In genomic region chr4:103032575-103032974, GRCh38 we compare ENCODE assay signal across 8 cellular contexts. TPM values are rescaled to one million over a fixed set of nuclear protein-coding genes. Genes with fewer than 3 reads are reported as not detected.
A peak's percentile ranks its signal among the peaks of the same experiment; 100 is the strongest.
DNase-seq lines count a peak whose midpoint lies in the region; TF ChIP-seq lines count a peak whose summit lies in the region.

No MANE protein-coding gene starts in this region.

- H3K27me3 ChIP-seq in fibroblast of lung (ENCODE audit: control insufficient read depth, insufficient read depth, low read length): no peaks in the 10 kb centered on the region

- no peaks in the 10 kb centered on the region for H3K4me1 ChIP-seq in fibroblast of lung (ENCODE audit: control insufficient read depth, extremely low read depth, insufficient read depth, low read length)

- DNase-seq in NCI-H345 (lab: John Stamatoyannopoulos, UW): peak; percentile 4
- no peak for DNase-seq in NCI-H345 treated with DMSO at 0.1 percent for 48 hours (lab: John Stamatoyannopoulos, UW; ENCODE audit: unreplicated experiment)
- peak; percentile 37 for DNase-seq in H4 (ENCODE audit: low spot score)
- DNase-seq in NOMO-1 treated with dmso at 0.1 percent for 144 hours (lab: John Stamatoyannopoulos, UW; ENCODE audit: unreplicated experiment): peak; percentile 25
- DNase-seq in fibroblast of lung (ENCODE audit: low read depth in 2 of 2): peak; percentile 13 to 22
- no peak for DNase-seq in ureter (ENCODE audit: low spot score)
- DNase-seq in immature natural killer cell: no peak
- no peak for DNase-seq in activated gamma-delta T cell (lab: John Stamatoyannopoulos, UW)

- no peak overlapping the region for H3K4me3 Mint-ChIP-seq in immature natural killer cell

- no peak overlapping the region for H3K4me2 ChIP-seq in fibroblast of lung (ENCODE audit: extremely low read depth, insufficient read depth, low read length)

- no peaks in the 10 kb centered on the region for H4K20me1 ChIP-seq in fibroblast of lung (ENCODE audit: control insufficient read depth, extremely low read depth, insufficient read depth, low read length)

- no peaks in the 10 kb centered on the region for H3K79me2 ChIP-seq in fibroblast of lung (ENCODE audit: control insufficient read depth, insufficient read depth, low read length)

- H3K36me3 Mint-ChIP-seq in immature natural killer cell: peaks cover 10 to 23% (median 16%) of the 10 kb centered on the region in 3 donors

- H3K36me3 ChIP-seq in fibroblast of lung (ENCODE audit: control insufficient read depth, insufficient read depth, low read length): no peaks in the 10 kb centered on the region

- no peak overlapping the region for H3K4me3 ChIP-seq in fibroblast of lung (replicated peaks in 1 of 4; ENCODE audit: control extremely low read depth in 1 of 4, insufficient read depth in 1 of 4, low read depth in 3 of 4, low read length in 4 of 4)

- H3K27ac Mint-ChIP-seq in immature natural killer cell: no peak overlapping the region

- H3K27ac ChIP-seq in fibroblast of lung (ENCODE audit: insufficient read depth, low read length): no peak overlapping the region

- no peak overlapping the region for H2AFZ ChIP-seq in fibroblast of lung (ENCODE audit: low read length)

- TF ChIP-seq CTCF in fibroblast of lung (conservative IDR thresholded peaks at IDR 0.05 in 1 of 2, IDR thresholded peaks at IDR 0.05 in 1 of 2; ENCODE audit: low read depth in 1 of 2, low read length in 2 of 2): peak; percentile 47 to 56

- H3K27me3 Mint-ChIP-seq in immature natural killer cell (ENCODE audit: low read depth in 3 of 3): no peaks in the 10 kb centered on the region

- H3K9ac ChIP-seq in fibroblast of lung (ENCODE audit: insufficient read depth, low read length): no peak overlapping the region

- H3K9me3 ChIP-seq in fibroblast of lung (ENCODE audit: control insufficient read depth, insufficient read depth, low read depth, low read length): no peaks in the 10 kb centered on the region

- H3K4me1 Mint-ChIP-seq in immature natural killer cell: no peaks in the 10 kb centered on the region

- H3K9me3 Mint-ChIP-seq in immature natural killer cell: no peaks in the 10 kb centered on the region

RNA-seq across cellular contexts. Expression of gene SLC9B1, which starts 13.1 kb away (rescaled TPM):
- not detected in 2 replicates for total RNA-seq in H4 (2014; rRNA removed; shearing (Covaris generic))
- total RNA-seq in fibroblast of lung: 1.8 and 2.0 TPM in 2 replicates
- 0.46 and 1.1 TPM in 2 replicates for polyA plus RNA-seq in fibroblast of lung
- 0.25 and 0.65 TPM in 2 replicates for polyA plus RNA-seq in fibroblast of lung (2012)
- 1.1 TPM in 1 of 2 replicates, not detected in the other for polyA minus RNA-seq in fibroblast of lung (ENCODE audit: low replicate concordance)
- total RNA-seq in ureter: 1.8 TPM
- polyA plus RNA-seq in immature natural killer cell: 1 to 10 TPM in 2 of 3 donors, not detected in 1; 1.8 to 3.2 TPM

RNA-seq across cellular contexts. Expression of gene SLC9B2, which starts 44.0 kb away (rescaled TPM):
- total RNA-seq in H4 (2014; rRNA removed; shearing (Covaris generic)): 13.5 and 13.8 TPM in 2 replicates
- 16.9 and 17.5 TPM in 2 replicates for total RNA-seq in fibroblast of lung
- 12.9 and 14.8 TPM in 2 replicates for polyA plus RNA-seq in fibroblast of lung
- 11.4 and 13.0 TPM in 2 replicates for polyA plus RNA-seq in fibroblast of lung (2012)
- 2.3 and 4.9 TPM in 2 replicates for polyA minus RNA-seq in fibroblast of lung (ENCODE audit: low replicate concordance)
- total RNA-seq in ureter: 13.0 TPM
- polyA plus RNA-seq in immature natural killer cell: 10 to 100 TPM in 1 of 3 donors, 1 to 10 TPM in 2; 8.9 to 15.7 (median 9.8) TPM

Comparison
In these comparisons a context has a peak if more than half of its experiments do, and no peak if none do; other contexts are left out.
1. DNase-seq: peak in NCI-H345 (single experiment), H4 (single experiment), NOMO-1 treated with dmso at 0.1 percent for 144 hours (single experiment) and fibroblast of lung (2 of 2); none in NCI-H345 treated with DMSO at 0.1 percent for 48 hours (single experiment), ureter (single experiment), immature natural killer cell (0 of 3) and activated gamma-delta T cell (single experiment).